ENCODE assay signal across 19 cellular contexts in the genomic region with DNA sequence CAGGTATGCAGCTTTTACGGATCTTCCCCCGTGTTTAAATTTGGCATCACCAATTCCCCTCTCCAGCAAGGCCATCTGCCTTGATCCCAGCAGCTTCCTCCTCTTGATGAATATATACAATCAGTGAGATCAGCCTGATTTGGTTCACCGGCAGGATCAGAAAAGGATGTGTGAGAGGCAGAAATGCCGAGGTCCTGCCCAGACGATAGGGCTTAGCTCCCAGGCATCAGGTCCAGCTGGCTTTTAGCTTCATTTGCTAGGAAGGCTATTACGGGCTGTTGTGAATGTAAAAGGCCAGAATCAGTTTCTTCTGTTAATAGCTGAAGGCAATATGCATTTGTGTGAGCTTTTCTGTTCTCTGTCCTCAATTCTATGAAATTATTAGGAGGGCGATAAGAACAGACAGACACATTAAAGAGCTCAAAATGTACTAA.
"Had no signal": no experiment of that assay in that cellular context is flagged by ENCODE, and none has a peak within 500 bp of the region (broad histone marks: within the 10 kb centered on the region; RNA-seq: fewer than 3 reads in every experiment).

No MANE protein-coding gene starts in this region.

- DNase-seq: activated B cell treated with CpG ODN at 0.5 μM for 24 hours; activated CD4-positive, alpha-beta memory T cell treated with anti-CD3 and anti-CD28 coated beads, Interleukin-2, amount 10 ng/mL, durations not matched to agents 7 days and 5 days; activated CD4-positive, alpha-beta T cell treated with anti-CD3 and anti-CD28 coated beads for 4 hours; activated CD8-positive, alpha-beta memory T cell treated with anti-CD3 and anti-CD28 coated beads, Interleukin-2, amount 10 ng/mL, durations not matched to agents 7 days and 5 days; amniotic stem cell; colonic mucosa; endodermal cell; foreskin melanocyte; hypothalamus; naive B cell; ovary; psoas muscle; right cardiac atrium; stimulated activated naive CD8-positive, alpha-beta T cell treated with anti-CD3 and anti-CD28 coated beads, Interleukin-15, Interleukin-2, amounts not matched to agents 100 U/mL and 50 U/mL, for 24 hours; substantia nigra had no signal

- ATAC-seq: activated CD8-positive, alpha-beta memory T cell treated with anti-CD3 and anti-CD28 coated beads, Interleukin-2, amount 10 ng/mL, durations not matched to agents 7 days and 5 days; left lobe of liver; psoas muscle; right cardiac atrium; stimulated activated naive CD8-positive, alpha-beta T cell treated with anti-CD3 and anti-CD28 coated beads, Interleukin-15, Interleukin-2, amounts not matched to agents 100 U/mL and 50 U/mL, for 24 hours had no signal

- H3K36me3 Mint-ChIP-seq: activated CD8-positive, alpha-beta memory T cell treated with anti-CD3 and anti-CD28 coated beads, Interleukin-2, amount 10 ng/mL, durations not matched to agents 7 days and 5 days had no signal

- H3K27me3 Mint-ChIP-seq: activated B cell treated with CpG ODN at 0.5 μM for 24 hours; activated CD4-positive, alpha-beta memory T cell treated with anti-CD3 and anti-CD28 coated beads, Interleukin-2, amount 10 ng/mL, durations not matched to agents 7 days and 5 days; activated CD8-positive, alpha-beta memory T cell treated with anti-CD3 and anti-CD28 coated beads, Interleukin-2, amount 10 ng/mL, durations not matched to agents 7 days and 5 days; activated naive CD8-positive, alpha-beta T cell; naive B cell had no signal

- FAIRE-seq: keratinocyte, TTC549 had no signal

- H3K27ac Mint-ChIP-seq: activated B cell treated with CpG ODN at 0.5 μM for 24 hours; activated CD4-positive, alpha-beta memory T cell treated with anti-CD3 and anti-CD28 coated beads, Interleukin-2, amount 10 ng/mL, durations not matched to agents 7 days and 5 days; activated CD8-positive, alpha-beta memory T cell treated with anti-CD3 and anti-CD28 coated beads, Interleukin-2, amount 10 ng/mL, durations not matched to agents 7 days and 5 days; activated naive CD8-positive, alpha-beta T cell; endodermal cell had no signal

- H3K9me3 Mint-ChIP-seq: activated B cell treated with CpG ODN at 0.5 μM for 24 hours; activated CD4-positive, alpha-beta memory T cell treated with anti-CD3 and anti-CD28 coated beads, Interleukin-2, amount 10 ng/mL, durations not matched to agents 7 days and 5 days; endodermal cell; naive B cell had no signal

- H3K4me3 Mint-ChIP-seq: activated B cell treated with CpG ODN at 0.5 μM for 24 hours; activated CD4-positive, alpha-beta memory T cell treated with anti-CD3 and anti-CD28 coated beads, Interleukin-2, amount 10 ng/mL, durations not matched to agents 7 days and 5 days; activated CD8-positive, alpha-beta memory T cell treated with anti-CD3 and anti-CD28 coated beads, Interleukin-2, amount 10 ng/mL, durations not matched to agents 7 days and 5 days; activated naive CD8-positive, alpha-beta T cell; endodermal cell; naive B cell had no signal
